ENCODE assay signal across 8 cellular contexts in the genomic region with DNA sequence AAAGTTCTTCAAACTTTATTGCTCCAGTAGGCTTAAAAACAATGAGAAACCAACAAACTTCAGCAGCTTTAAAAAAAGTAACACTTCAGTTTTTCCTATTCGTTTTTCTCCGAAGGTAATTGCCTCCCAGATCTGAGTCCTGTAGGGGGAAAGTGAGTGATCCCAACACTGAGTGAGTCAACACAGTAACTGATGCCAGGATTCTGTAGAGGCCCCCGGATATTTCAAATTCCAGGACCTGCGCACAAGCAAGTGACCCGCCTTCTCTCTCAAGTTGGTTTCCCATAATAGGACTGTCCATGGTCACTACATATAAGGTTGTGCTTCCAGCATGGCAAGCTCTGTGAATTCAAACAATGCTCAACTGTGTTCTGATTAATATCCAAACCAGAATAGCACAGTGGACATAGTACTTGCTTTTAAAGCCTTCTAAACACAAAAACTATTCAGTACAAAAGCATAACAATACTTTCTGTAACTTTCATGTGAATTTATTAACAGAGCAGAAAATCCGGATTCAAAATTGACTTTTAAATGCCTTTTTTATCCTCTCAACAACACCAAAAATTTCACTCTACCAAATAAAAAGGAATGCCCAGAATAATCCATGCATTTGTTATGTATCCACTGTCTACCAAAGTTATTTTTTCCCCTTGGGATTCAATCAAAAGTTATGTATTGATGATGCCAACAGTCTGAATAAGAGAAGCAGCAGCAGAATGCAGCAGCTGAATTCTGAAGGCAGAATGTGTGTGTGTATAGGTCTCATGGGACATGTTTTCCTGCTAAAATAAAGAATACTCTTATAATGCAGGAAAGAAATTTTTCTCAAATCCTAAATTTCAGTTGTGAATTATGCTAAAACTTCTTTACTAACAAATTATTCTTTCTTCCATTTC. TPM values are rescaled to one million over a fixed set of nuclear protein-coding genes. Genes with fewer than 3 reads are reported as not detected.
DNase-seq lines count a peak whose midpoint lies in the region; ATAC-seq and TF ChIP-seq lines count a peak whose summit lies in the region.
"Had no signal": no experiment of that assay in that cellular context is flagged by ENCODE, and none has a peak within 500 bp of the region (broad histone marks: within the 10 kb centered on the region; RNA-seq: fewer than 3 reads in every experiment).

DMD (minus strand) TSS at position 194 of the 899 bp plus-strand sequence. CDS start 237 bp downstream, outside the sequence.

- H3K27ac ChIP-seq in adipose tissue (ENCODE audit: low read depth, low read length): no peak within 1 kb of the TSS
- H3K27ac ChIP-seq in cardiac muscle cell: peak within 1 kb of the TSS; percentile 100
- no peak within 1 kb of the TSS for H3K27ac ChIP-seq in neural progenitor cell
- H3K27ac ChIP-seq in aorta (ENCODE audit: low read depth in 1 of 2, low read length in 2 of 2): no peak within 1 kb of the TSS

- peaks cover 14% of the 10 kb centered on the region for H3K4me1 ChIP-seq in cardiac muscle cell (ENCODE audit: low read depth)
- no peaks in the 10 kb centered on the region for H3K4me1 ChIP-seq in neural progenitor cell
- H3K4me1 ChIP-seq in aorta (ENCODE audit: control insufficient read depth in 1 of 2, insufficient read depth in 2 of 2, low read length in 2 of 2): no peaks in the 10 kb centered on the region

- no peaks in the 10 kb centered on the region for H3K9me3 Mint-ChIP-seq in neural progenitor cell
- no peaks in the 10 kb centered on the region for H3K9me3 Mint-ChIP-seq in activated T-cell treated with anti-CD3 and anti-CD28 coated beads, Interleukin-2, amount 50 U/mL, for 4 hours

- intact Hi-C loops in aorta (cut with DNase I): loop anchor here in 1 of 2 donors (10.0 kb wide), 1 partner anchor 123 kb away; no protein-coding TSS in a partner anchor

- H4K20me1 ChIP-seq in neural progenitor cell (ENCODE audit: low read depth): no peaks in the 10 kb centered on the region

- H3F3A ChIP-seq in neural progenitor cell (ENCODE audit: low read depth): no peaks in the 10 kb centered on the region

- H3K9ac ChIP-seq in neural progenitor cell: no peak within 1 kb of the TSS

- H3K4me3 ChIP-seq in cardiac muscle cell: peak within 1 kb of the TSS; percentile 76
- no peak within 1 kb of the TSS for H3K4me3 ChIP-seq in neural progenitor cell
- H3K4me3 ChIP-seq in aorta (ENCODE audit: low read length in 2 of 2): peak within 1 kb of the TSS; percentile 58 to 64

- TF ChIP-seq CTCF in cardiac muscle cell (IDR thresholded peaks at IDR 0.05; ENCODE audit: low read depth, low read length) (no peak), neural progenitor cell (IDR thresholded peaks at IDR 0.05) (no peak)

- H3K4me3 Mint-ChIP-seq in neural progenitor cell: peak within 1 kb of the TSS; percentile 73
- no peak within 1 kb of the TSS for H3K4me3 Mint-ChIP-seq in activated T-cell treated with anti-CD3 and anti-CD28 coated beads, Interleukin-2, amount 50 U/mL, for 4 hours
- H3K4me3 Mint-ChIP-seq: IgD-negative memory B cell had no signal

- H3K27ac Mint-ChIP-seq in neural progenitor cell: no peak within 1 kb of the TSS
- H3K27ac Mint-ChIP-seq: IgD-negative memory B cell had no signal

- H3K36me3 Mint-ChIP-seq in neural progenitor cell: no peaks in the 10 kb centered on the region
- H3K36me3 Mint-ChIP-seq in activated T-cell treated with anti-CD3 and anti-CD28 coated beads, Interleukin-2, amount 50 U/mL, for 4 hours (ENCODE audit: insufficient read depth): no peaks in the 10 kb centered on the region
- H3K36me3 Mint-ChIP-seq: IgD-negative memory B cell had no signal

- no peaks in the 10 kb centered on the region for H3K79me2 ChIP-seq in neural progenitor cell (ENCODE audit: low read depth)

- H3K4me1 Mint-ChIP-seq in neural progenitor cell: peaks cover 8% of the 10 kb centered on the region
- no peaks in the 10 kb centered on the region for H3K4me1 Mint-ChIP-seq in activated T-cell treated with anti-CD3 and anti-CD28 coated beads, Interleukin-2, amount 50 U/mL, for 4 hours (ENCODE audit: low read depth)

- H3K4me2 ChIP-seq in neural progenitor cell: no peak within 1 kb of the TSS

- H3K9me3 ChIP-seq in cardiac muscle cell (ENCODE audit: low read depth) (no peaks in the 10 kb centered on the region), neural progenitor cell (ENCODE audit: low read depth) (no peaks in the 10 kb centered on the region), aorta (ENCODE audit: control insufficient read depth, low read length) (no peaks in the 10 kb centered on the region)

- peak; percentile 86 to 94 for DNase-seq in cardiac muscle cell (ENCODE audit: low read depth in 1 of 2, low spot score in 1 of 2)
- DNase-seq in neural progenitor cell (ENCODE audit: low spot score): peak; percentile 41
- DNase-seq in aorta: peak; percentile 53 to 76
- DNase-seq in activated T-cell treated with anti-CD3 and anti-CD28 coated beads, Interleukin-2, amount 50 U/mL, for 4 hours: no peak

- 18 to 38% (median 24%) methylated on average over 6 of the region's 6 CpGs for WGBS in adipose tissue, 3 donors
- WGBS in aorta, 2 donors: 2 to 8% methylated on average over 6 of the region's 6 CpGs

- no peaks in the 10 kb centered on the region for H3K27me3 Mint-ChIP-seq in neural progenitor cell (ENCODE audit: insufficient read depth, low read depth)
- H3K27me3 Mint-ChIP-seq in activated T-cell treated with anti-CD3 and anti-CD28 coated beads, Interleukin-2, amount 50 U/mL, for 4 hours (ENCODE audit: low read depth): no peaks in the 10 kb centered on the region
- H3K27me3 Mint-ChIP-seq: IgD-negative memory B cell had no signal

- H3K27me3 ChIP-seq in cardiac muscle cell (no peaks in the 10 kb centered on the region), neural progenitor cell (no peaks in the 10 kb centered on the region), aorta (ENCODE audit: control insufficient read depth in 1 of 2, insufficient read depth in 2 of 2, low read length in 1 of 2) (no peaks in the 10 kb centered on the region)

- ATAC-seq in aorta (ENCODE audit: low FRiP score): peak; percentile 92
- no peak for ATAC-seq in GM19324 (IDR thresholded peaks at IDR 0.05; ENCODE audit: low FRiP score, unreplicated experiment)
- no peak for ATAC-seq in GM18517 (IDR thresholded peaks at IDR 0.05; ENCODE audit: unreplicated experiment)
- ATAC-seq in activated T-cell treated with anti-CD3 and anti-CD28 coated beads, Interleukin-2, amount 50 U/mL, for 4 hours: no peak

- H3K36me3 ChIP-seq in cardiac muscle cell: no peaks in the 10 kb centered on the region
- no peaks in the 10 kb centered on the region for H3K36me3 ChIP-seq in neural progenitor cell
- no peaks in the 10 kb centered on the region for H3K36me3 ChIP-seq in aorta (ENCODE audit: control insufficient read depth in 1 of 2, insufficient read depth in 2 of 2, low read length in 1 of 2)

- peak within 1 kb of the TSS; percentile 1 for H2AFZ ChIP-seq in neural progenitor cell (replicated peaks)

RNA-seq across cellular contexts. Expression of gene DMD, which starts in this region (rescaled TPM):
- polyA plus RNA-seq in adipose tissue (10 to 100 TPM in 2 of 3 donors, 1 to 10 TPM in 1; 8.0 to 13.2 (median 11.5) TPM), cardiac muscle cell (73.5 and 89.4 TPM in 2 replicates), aorta (10 to 100 TPM; 19.9 to 47.8 TPM)
- total RNA-seq in cardiac muscle cell (41.3 and 90.7 TPM in 2 replicates), neural progenitor cell (ENCODE audit: low replicate concordance) (27.1 and 30.6 TPM in 2 replicates), aorta (100 to 1,000 TPM; 175 to 260 TPM)
- total RNA-seq in activated T-cell treated with anti-CD3 and anti-CD28 coated beads, Interleukin-2, amount 50 U/mL, for 4 hours: 1 to 10 TPM in 1 of 3 donors, under 1 TPM in 2; 0.29 to 1.4 (median 0.40) TPM

Comparison
In these comparisons a context has a peak if more than half of its experiments do, and no peak if none do; other contexts are left out.
1. RNA of gene DMD (total RNA-seq): 175 to 260 TPM in aorta, 41.3 to 90.7 TPM in cardiac muscle cell and 27.1 to 30.6 TPM in neural progenitor cell; 0.29 to 1.4 TPM in activated T-cell treated with anti-CD3 and anti-CD28 coated beads, Interleukin-2, amount 50 U/mL, for 4 hours; every median in the first group is over 10 times any median in the second.